In the genomic region with DNA sequence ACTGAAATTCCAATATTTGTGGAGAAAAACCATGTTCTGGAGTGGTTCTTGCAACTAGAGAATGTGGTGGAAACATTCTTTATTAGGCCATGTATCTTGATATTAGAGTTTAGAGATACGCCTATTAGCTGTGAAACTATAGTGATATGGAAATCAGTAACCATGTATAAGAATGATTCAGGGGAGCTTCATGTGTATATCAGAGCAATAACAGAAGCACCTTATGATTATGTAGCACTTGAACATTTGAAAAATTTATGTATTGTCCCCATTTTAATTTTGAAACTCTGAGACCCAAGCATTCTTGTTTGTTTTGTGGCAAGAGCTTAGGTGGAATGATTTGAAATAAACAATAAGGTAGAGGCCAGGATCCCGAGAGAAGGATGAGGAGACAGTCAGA, we compare ENCODE assay signal across 19 cellular contexts.
DNase-seq lines count a peak whose midpoint lies in the region; ATAC-seq and TF ChIP-seq lines count a peak whose summit lies in the region.
"Had no signal": no experiment of that assay in that cellular context is flagged by ENCODE, and none has a peak within 500 bp of the region (broad histone marks: within the 10 kb centered on the region; RNA-seq: fewer than 3 reads in every experiment).

No MANE protein-coding gene starts in this region.

- no peaks in the 10 kb centered on the region for H3K36me3 ChIP-seq in CD8-positive, alpha-beta memory T cell (ENCODE audit: insufficient read depth, low read length)

- no peak overlapping the region for H3K27ac ChIP-seq in CD8-positive, alpha-beta memory T cell (ENCODE audit: low read depth, low read length)
- H3K27ac ChIP-seq: A549, GM23248 had no signal

- peaks cover 15% of the 10 kb centered on the region for H3K36me3 Mint-ChIP-seq in IgD-negative memory B cell
- peaks cover 24% of the 10 kb centered on the region for H3K36me3 Mint-ChIP-seq in memory B cell
- H3K36me3 Mint-ChIP-seq in progenitor cell of endocrine pancreas (ENCODE audit: insufficient read depth) = peaks cover 16% of the 10 kb centered on the region
- H3K36me3 Mint-ChIP-seq in CD8-positive, alpha-beta memory T cell = no peaks in the 10 kb centered on the region
- H3K36me3 Mint-ChIP-seq: CD4-positive, alpha-beta memory T cell had no signal

- H3K9me3 ChIP-seq in CD8-positive, alpha-beta memory T cell (ENCODE audit: low read length) = no peaks in the 10 kb centered on the region
- H3K9me3 ChIP-seq: A549, Caco-2 had no signal

- peaks cover 16 to 38% (median 24%) of the 10 kb centered on the region in 3 donors for H3K4me1 Mint-ChIP-seq in IgD-negative memory B cell
- H3K4me1 Mint-ChIP-seq in memory B cell = peaks cover 29% of the 10 kb centered on the region
- H3K4me1 Mint-ChIP-seq in progenitor cell of endocrine pancreas (ENCODE audit: low read depth) = peaks cover 4% of the 10 kb centered on the region
- peaks cover 0 to 8% (median 5%) of the 10 kb centered on the region in 3 donors for H3K4me1 Mint-ChIP-seq in CD8-positive, alpha-beta memory T cell
- H3K4me1 Mint-ChIP-seq: CD4-positive, alpha-beta memory T cell had no signal

- no peak overlapping the region for H3K4me3 ChIP-seq in CD8-positive, alpha-beta memory T cell (ENCODE audit: low read length)
- H3K4me3 ChIP-seq: A549, GM23248 had no signal

- no peaks in the 10 kb centered on the region for H3K27me3 Mint-ChIP-seq in IgD-negative memory B cell
- H3K27me3 Mint-ChIP-seq in memory B cell = no peaks in the 10 kb centered on the region
- no peaks in the 10 kb centered on the region for H3K27me3 Mint-ChIP-seq in progenitor cell of endocrine pancreas
- no peaks in the 10 kb centered on the region for H3K27me3 Mint-ChIP-seq in CD8-positive, alpha-beta memory T cell
- H3K27me3 Mint-ChIP-seq: CD4-positive, alpha-beta memory T cell had no signal

- H3K9me3 Mint-ChIP-seq in IgD-negative memory B cell = no peaks in the 10 kb centered on the region
- no peaks in the 10 kb centered on the region for H3K9me3 Mint-ChIP-seq in memory B cell
- no peaks in the 10 kb centered on the region for H3K9me3 Mint-ChIP-seq in progenitor cell of endocrine pancreas (ENCODE audit: low read depth)
- H3K9me3 Mint-ChIP-seq in CD8-positive, alpha-beta memory T cell = no peaks in the 10 kb centered on the region
- H3K9me3 Mint-ChIP-seq: CD4-positive, alpha-beta memory T cell had no signal

- no peaks in the 10 kb centered on the region for H3K4me1 ChIP-seq in CD8-positive, alpha-beta memory T cell (ENCODE audit: insufficient read depth, low read length)
- H3K4me1 ChIP-seq: A549, Caco-2 had no signal

- H3K4me3 Mint-ChIP-seq in IgD-negative memory B cell = no peak overlapping the region
- no peak overlapping the region for H3K4me3 Mint-ChIP-seq in memory B cell
- no peak overlapping the region for H3K4me3 Mint-ChIP-seq in progenitor cell of endocrine pancreas (ENCODE audit: low read depth)
- H3K4me3 Mint-ChIP-seq in CD8-positive, alpha-beta memory T cell = no peak overlapping the region
- H3K4me3 Mint-ChIP-seq: CD4-positive, alpha-beta memory T cell had no signal

- POLR2A ChIA-PET in CD8-positive, alpha-beta memory T cell (lab: Charles Lee) = interaction anchor here (0.6 kb wide), 1 partner anchor 41 kb away, joined by 3 read pairs; no protein-coding TSS in a partner anchor

- ATAC-seq in memory B cell (ENCODE audit: low read depth) (no peak), HG03196 (IDR thresholded peaks at IDR 0.05; ENCODE audit: unreplicated experiment) (no peak)
- ATAC-seq: A549 had no signal

- CTCF ChIA-PET in CD8-positive, alpha-beta memory T cell (lab: Charles Lee) = no interaction called here

- H3K27me3 ChIP-seq in CD8-positive, alpha-beta memory T cell (ENCODE audit: insufficient read depth, low read length, poor library complexity, severe bottlenecking) = no peaks in the 10 kb centered on the region

- peak overlapping the region; percentile 12 to 67 (median 55) for H3K27ac Mint-ChIP-seq in IgD-negative memory B cell
- H3K27ac Mint-ChIP-seq in memory B cell = peak overlapping the region; percentile 45
- peak overlapping the region; percentile 49 for H3K27ac Mint-ChIP-seq in progenitor cell of endocrine pancreas
- no peak overlapping the region for H3K27ac Mint-ChIP-seq in CD8-positive, alpha-beta memory T cell
- H3K27ac Mint-ChIP-seq: CD4-positive, alpha-beta memory T cell had no signal

- DNase-seq in memory B cell (ENCODE audit: low spot score in 2 of 2) (no peak), progenitor cell of endocrine pancreas (ENCODE audit: low spot score, unreplicated experiment) (no peak)
- DNase-seq in activated effector memory CD4-positive, alpha-beta T cell treated with anti-CD3 and anti-CD28 coated beads, Interleukin-2, amount 50 U/mL, for 16 hours = no peak
- DNase-seq in NK-92 treated with Interleukin-12 subunit alpha and Interleukin-12 subunit beta, amount 100 ng/mL, for 24 hours (lab: John Stamatoyannopoulos, UW) = no peak
- DNase-seq in CD8-positive, alpha-beta memory T cell = no peak
- DNase-seq: 8988T; ACHN; AML-193; C1 segment of cervical spinal cord; Caco-2; CD4-positive, alpha-beta memory T cell; DMS153; DND-41; GM23248; H7; HCEC 1CT had no signal

- no peak for TF ChIP-seq CTCF in progenitor cell of endocrine pancreas (IDR thresholded peaks at IDR 0.05; ENCODE audit: unreplicated experiment)

Comparison
In these comparisons a context has a peak if more than half of its experiments do, and no peak if none do; other contexts are left out.
1. H3K27ac Mint-ChIP-seq: peak in IgD-negative memory B cell (3 of 3), memory B cell (single experiment) and progenitor cell of endocrine pancreas (single experiment); none in CD8-positive, alpha-beta memory T cell (0 of 8).